2 cellular contexts compared by ENCODE assay signal in the genomic region with DNA sequence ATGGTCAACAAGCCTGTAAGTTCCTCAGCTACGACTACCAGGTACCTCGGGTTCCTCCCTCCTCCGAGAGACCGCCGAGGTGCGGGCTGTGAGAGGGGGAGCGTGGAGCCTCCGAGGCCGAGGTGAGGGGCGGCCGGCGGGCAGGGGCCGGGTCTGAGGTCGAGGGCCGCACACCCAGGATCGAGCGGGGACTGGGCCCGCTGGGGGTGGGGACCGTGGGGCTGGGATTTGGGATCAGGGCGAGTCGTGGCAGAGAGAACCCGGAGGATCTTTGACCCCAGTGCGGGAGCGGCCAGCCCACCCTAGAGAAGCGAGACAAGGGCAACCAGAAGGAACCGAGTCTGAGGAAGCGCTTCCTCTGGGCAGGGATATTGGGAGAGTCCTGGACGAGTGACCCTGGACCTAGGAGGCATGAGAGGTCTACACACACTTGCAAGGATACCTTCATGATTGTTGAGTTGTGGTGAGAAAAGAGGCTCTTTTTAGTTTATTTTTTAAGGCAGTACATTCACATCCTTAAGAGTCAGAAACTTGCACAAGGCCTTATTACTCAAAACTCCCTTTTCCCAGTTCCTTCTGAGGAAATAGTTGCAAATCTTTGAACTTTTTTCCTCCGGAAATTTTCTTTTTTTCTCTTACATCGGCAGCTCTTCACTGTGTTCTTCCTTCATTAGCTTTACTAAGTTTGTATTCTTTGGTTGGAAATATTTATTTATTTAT.
TF ChIP-seq lines count a peak whose summit lies in the region.

No MANE protein-coding gene starts in this region.

TF ChIP-seq in A549, 52 proteins besides CTCF, POLR2A, EP300 and RAD21:
- TF ChIP-seq RARB (CRISPR knock-in tag; IDR thresholded peaks at IDR 0.05) (no peak), TP53 (CRISPR knock-in tag; IDR thresholded peaks at IDR 0.05) (no peak), BHLHE40 (IDR thresholded peaks at IDR 0.05; ENCODE audit: low read depth, low read length) (no peak), KDM1A (IDR thresholded peaks at IDR 0.05; ENCODE audit: low read depth) (no peak), PHF8 (IDR thresholded peaks at IDR 0.05; ENCODE audit: borderline replicate concordance, low read depth) (peak; percentile 17; the same call in 1 of the 2 replicates)
- TF ChIP-seq, protein P1, sequence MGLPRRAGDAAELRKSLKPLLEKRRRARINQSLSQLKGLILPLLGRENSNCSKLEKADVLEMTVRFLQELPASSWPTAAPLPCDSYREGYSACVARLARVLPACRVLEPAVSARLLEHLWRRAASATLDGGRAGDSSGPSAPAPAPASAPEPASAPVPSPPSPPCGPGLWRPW (IDR thresholded peaks at IDR 0.05), result no peak
TF ChIP-seq in A549: peak in this region for 1.

TF ChIP-seq in HepG2, 621 proteins besides CTCF, POLR2A, EP300 and RAD21 (continues in another document):
- TF ChIP-seq, protein P2, sequence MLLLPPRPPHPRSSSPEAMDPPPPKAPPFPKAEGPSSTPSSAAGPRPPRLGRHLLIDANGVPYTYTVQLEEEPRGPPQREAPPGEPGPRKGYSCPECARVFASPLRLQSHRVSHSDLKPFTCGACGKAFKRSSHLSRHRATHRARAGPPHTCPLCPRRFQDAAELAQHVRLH (CRISPR knock-in tag; IDR thresholded peaks at IDR 0.05; ENCODE audit: borderline replicate concordance, low read depth), result 0 out of 2 replicates have a peak, but pooled peaks have one; percentile 12
- no peak for TF ChIP-seq NFATC3 (CRISPR knock-in tag; IDR thresholded peaks at IDR 0.05)
- TF ChIP-seq ZNF790 (CRISPR knock-in tag; IDR thresholded peaks at IDR 0.05; ENCODE audit: borderline replicate concordance), result no peak
- TF ChIP-seq ZNF768 (CRISPR knock-in tag; IDR thresholded peaks at IDR 0.05), result no peak
- TF ChIP-seq ZFP36L2 (CRISPR knock-in tag; IDR thresholded peaks at IDR 0.05), result no peak
- TF ChIP-seq FOSL2 (CRISPR knock-in tag; IDR thresholded peaks at IDR 0.05), result no peak
- TF ChIP-seq HOXA9 (CRISPR knock-in tag; IDR thresholded peaks at IDR 0.05; ENCODE audit: borderline replicate concordance), result no peak
- TF ChIP-seq SAP130 (CRISPR knock-in tag; IDR thresholded peaks at IDR 0.05; ENCODE audit: low read depth), result peak; percentile 5; the same call in 1 of the 2 replicates
- no peak for TF ChIP-seq ZBTB42 (CRISPR knock-in tag; IDR thresholded peaks at IDR 0.05)
- TF ChIP-seq ZNF333 (CRISPR knock-in tag; IDR thresholded peaks at IDR 0.05; ENCODE audit: borderline replicate concordance), result 0 out of 2 replicates have a peak, but pooled peaks have one; percentile 6
- TF ChIP-seq, protein P3, sequence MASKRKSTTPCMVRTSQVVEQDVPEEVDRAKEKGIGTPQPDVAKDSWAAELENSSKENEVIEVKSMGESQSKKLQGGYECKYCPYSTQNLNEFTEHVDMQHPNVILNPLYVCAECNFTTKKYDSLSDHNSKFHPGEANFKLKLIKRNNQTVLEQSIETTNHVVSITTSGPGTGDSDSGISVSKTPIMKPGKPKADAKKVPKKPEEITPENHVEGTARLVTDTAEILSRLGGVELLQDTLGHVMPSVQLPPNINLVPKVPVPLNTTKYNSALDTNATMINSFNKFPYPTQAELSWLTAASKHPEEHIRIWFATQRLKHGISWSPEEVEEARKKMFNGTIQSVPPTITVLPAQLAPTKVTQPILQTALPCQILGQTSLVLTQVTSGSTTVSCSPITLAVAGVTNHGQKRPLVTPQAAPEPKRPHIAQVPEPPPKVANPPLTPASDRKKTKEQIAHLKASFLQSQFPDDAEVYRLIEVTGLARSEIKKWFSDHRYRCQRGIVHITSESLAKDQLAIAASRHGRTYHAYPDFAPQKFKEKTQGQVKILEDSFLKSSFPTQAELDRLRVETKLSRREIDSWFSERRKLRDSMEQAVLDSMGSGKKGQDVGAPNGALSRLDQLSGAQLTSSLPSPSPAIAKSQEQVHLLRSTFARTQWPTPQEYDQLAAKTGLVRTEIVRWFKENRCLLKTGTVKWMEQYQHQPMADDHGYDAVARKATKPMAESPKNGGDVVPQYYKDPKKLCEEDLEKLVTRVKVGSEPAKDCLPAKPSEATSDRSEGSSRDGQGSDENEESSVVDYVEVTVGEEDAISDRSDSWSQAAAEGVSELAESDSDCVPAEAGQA (IDR thresholded peaks at IDR 0.05; ENCODE audit: low read depth), result no peak
- TF ChIP-seq, protein P3 (CRISPR knock-in tag; IDR thresholded peaks at IDR 0.05; ENCODE audit: borderline replicate concordance), result no peak
- 0 out of 2 replicates have a peak, but pooled peaks have one; percentile 0 for TF ChIP-seq HNF4G (IDR thresholded peaks at IDR 0.05; ENCODE audit: borderline replicate concordance, low read depth, low read length)
- no peak for TF ChIP-seq HNF4G (CRISPR knock-in tag; IDR thresholded peaks at IDR 0.05; ENCODE audit: borderline replicate concordance, low read depth)
- TF ChIP-seq, protein P4, sequence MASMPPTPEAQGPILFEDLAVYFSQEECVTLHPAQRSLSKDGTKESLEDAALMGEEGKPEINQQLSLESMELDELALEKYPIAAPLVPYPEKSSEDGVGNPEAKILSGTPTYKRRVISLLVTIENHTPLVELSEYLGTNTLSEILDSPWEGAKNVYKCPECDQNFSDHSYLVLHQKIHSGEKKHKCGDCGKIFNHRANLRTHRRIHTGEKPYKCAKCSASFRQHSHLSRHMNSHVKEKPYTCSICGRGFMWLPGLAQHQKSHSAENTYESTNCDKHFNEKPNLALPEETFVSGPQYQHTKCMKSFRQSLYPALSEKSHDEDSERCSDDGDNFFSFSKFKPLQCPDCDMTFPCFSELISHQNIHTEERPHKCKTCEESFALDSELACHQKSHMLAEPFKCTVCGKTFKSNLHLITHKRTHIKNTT (CRISPR knock-in tag; IDR thresholded peaks at IDR 0.05), result no peak
- TF ChIP-seq, protein P5, sequence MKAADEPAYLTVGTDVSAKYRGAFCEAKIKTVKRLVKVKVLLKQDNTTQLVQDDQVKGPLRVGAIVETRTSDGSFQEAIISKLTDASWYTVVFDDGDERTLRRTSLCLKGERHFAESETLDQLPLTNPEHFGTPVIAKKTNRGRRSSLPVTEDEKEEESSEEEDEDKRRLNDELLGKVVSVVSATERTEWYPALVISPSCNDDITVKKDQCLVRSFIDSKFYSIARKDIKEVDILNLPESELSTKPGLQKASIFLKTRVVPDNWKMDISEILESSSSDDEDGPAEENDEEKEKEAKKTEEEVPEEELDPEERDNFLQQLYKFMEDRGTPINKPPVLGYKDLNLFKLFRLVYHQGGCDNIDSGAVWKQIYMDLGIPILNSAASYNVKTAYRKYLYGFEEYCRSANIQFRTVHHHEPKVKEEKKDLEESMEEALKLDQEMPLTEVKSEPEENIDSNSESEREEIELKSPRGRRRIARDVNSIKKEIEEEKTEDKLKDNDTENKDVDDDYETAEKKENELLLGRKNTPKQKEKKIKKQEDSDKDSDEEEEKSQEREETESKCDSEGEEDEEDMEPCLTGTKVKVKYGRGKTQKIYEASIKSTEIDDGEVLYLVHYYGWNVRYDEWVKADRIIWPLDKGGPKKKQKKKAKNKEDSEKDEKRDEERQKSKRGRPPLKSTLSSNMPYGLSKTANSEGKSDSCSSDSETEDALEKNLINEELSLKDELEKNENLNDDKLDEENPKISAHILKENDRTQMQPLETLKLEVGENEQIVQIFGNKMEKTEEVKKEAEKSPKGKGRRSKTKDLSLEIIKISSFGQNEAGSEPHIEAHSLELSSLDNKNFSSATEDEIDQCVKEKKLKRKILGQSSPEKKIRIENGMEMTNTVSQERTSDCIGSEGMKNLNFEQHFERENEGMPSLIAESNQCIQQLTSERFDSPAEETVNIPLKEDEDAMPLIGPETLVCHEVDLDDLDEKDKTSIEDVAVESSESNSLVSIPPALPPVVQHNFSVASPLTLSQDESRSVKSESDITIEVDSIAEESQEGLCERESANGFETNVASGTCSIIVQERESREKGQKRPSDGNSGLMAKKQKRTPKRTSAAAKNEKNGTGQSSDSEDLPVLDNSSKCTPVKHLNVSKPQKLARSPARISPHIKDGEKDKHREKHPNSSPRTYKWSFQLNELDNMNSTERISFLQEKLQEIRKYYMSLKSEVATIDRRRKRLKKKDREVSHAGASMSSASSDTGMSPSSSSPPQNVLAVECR (CRISPR knock-in tag; IDR thresholded peaks at IDR 0.05; ENCODE audit: borderline replicate concordance), result peak; percentile 27; the same call in 1 of the 2 replicates
- TF ChIP-seq, protein P6, sequence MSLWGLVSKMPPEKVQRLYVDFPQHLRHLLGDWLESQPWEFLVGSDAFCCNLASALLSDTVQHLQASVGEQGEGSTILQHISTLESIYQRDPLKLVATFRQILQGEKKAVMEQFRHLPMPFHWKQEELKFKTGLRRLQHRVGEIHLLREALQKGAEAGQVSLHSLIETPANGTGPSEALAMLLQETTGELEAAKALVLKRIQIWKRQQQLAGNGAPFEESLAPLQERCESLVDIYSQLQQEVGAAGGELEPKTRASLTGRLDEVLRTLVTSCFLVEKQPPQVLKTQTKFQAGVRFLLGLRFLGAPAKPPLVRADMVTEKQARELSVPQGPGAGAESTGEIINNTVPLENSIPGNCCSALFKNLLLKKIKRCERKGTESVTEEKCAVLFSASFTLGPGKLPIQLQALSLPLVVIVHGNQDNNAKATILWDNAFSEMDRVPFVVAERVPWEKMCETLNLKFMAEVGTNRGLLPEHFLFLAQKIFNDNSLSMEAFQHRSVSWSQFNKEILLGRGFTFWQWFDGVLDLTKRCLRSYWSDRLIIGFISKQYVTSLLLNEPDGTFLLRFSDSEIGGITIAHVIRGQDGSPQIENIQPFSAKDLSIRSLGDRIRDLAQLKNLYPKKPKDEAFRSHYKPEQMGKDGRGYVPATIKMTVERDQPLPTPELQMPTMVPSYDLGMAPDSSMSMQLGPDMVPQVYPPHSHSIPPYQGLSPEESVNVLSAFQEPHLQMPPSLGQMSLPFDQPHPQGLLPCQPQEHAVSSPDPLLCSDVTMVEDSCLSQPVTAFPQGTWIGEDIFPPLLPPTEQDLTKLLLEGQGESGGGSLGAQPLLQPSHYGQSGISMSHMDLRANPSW (CRISPR knock-in tag; IDR thresholded peaks at IDR 0.05; ENCODE audit: borderline replicate concordance), result no peak
- no peak for TF ChIP-seq PAX8 (CRISPR knock-in tag; IDR thresholded peaks at IDR 0.05; ENCODE audit: borderline replicate concordance)
- no peak; the same call in 1 of the 2 replicates for TF ChIP-seq DR1 (CRISPR knock-in tag; IDR thresholded peaks at IDR 0.05)
- TF ChIP-seq ZNF598 (CRISPR knock-in tag; IDR thresholded peaks at IDR 0.05; ENCODE audit: borderline replicate concordance), result peak; percentile 11; the same call in 1 of the 2 replicates
- TF ChIP-seq, protein P7, sequence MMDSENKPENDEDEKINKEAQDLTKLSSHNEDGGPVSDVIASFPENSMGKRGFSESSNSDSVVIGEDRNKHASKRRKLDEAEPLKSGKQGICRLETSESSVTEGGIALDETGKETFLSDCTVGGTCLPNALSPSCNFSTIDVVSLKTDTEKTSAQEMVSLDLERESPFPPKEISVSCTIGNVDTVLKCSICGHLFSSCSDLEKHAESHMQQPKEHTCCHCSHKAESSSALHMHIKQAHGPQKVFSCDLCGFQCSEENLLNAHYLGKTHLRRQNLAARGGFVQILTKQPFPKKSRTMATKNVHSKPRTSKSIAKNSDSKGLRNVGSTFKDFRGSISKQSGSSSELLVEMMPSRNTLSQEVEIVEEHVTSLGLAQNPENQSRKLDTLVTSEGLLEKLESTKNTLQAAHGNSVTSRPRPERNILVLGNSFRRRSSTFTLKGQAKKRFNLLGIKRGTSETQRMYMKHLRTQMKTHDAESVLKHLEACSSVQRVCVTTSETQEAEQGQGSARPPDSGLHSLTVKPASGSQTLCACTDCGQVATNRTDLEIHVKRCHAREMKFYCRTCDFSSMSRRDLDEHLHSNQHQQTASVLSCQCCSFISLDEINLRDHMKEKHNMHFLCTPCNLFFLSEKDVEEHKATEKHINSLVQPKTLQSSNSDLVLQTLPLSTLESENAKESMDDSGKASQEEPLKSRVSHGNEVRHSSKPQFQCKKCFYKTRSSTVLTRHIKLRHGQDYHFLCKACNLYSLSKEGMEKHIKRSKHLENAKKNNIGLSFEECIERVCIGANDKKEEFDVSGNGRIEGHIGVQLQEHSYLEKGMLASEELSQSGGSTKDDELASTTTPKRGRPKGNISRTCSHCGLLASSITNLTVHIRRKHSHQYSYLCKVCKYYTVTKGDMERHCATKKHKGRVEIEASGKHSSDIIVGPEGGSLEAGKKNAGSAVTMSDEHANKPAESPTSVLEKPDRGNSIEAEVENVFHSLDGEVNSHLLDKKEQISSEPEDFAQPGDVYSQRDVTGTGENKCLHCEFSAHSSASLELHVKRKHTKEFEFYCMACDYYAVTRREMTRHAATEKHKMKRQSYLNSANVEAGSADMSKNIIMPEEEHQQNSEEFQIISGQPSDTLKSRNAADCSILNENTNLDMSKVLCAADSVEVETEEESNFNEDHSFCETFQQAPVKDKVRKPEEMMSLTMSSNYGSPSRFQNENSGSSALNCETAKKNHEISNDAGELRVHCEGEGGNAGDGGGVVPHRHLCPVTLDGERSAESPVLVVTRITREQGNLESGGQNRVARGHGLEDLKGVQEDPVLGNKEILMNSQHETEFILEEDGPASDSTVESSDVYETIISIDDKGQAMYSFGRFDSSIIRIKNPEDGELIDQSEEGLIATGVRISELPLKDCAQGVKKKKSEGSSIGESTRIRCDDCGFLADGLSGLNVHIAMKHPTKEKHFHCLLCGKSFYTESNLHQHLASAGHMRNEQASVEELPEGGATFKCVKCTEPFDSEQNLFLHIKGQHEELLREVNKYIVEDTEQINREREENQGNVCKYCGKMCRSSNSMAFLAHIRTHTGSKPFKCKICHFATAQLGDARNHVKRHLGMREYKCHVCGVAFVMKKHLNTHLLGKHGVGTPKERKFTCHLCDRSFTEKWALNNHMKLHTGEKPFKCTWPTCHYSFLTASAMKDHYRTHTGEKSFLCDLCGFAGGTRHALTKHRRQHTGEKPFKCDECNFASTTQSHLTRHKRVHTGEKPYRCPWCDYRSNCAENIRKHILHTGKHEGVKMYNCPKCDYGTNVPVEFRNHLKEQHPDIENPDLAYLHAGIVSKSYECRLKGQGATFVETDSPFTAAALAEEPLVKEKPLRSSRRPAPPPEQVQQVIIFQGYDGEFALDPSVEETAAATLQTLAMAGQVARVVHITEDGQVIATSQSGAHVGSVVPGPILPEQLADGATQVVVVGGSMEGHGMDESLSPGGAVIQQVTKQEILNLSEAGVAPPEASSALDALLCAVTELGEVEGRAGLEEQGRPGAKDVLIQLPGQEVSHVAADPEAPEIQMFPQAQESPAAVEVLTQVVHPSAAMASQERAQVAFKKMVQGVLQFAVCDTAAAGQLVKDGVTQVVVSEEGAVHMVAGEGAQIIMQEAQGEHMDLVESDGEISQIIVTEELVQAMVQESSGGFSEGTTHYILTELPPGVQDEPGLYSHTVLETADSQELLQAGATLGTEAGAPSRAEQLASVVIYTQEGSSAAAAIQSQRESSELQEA (CRISPR knock-in tag; IDR thresholded peaks at IDR 0.05; ENCODE audit: not compliant biosample characterization), result no peak
- no peak for TF ChIP-seq TCF12 (IDR thresholded peaks at IDR 0.05)
- TF ChIP-seq TCF12 (CRISPR knock-in tag; IDR thresholded peaks at IDR 0.05), result peak; percentile 6; the same call in 1 of the 2 replicates
